ENCODE assay signal across 7 cellular contexts in the genomic region with DNA sequence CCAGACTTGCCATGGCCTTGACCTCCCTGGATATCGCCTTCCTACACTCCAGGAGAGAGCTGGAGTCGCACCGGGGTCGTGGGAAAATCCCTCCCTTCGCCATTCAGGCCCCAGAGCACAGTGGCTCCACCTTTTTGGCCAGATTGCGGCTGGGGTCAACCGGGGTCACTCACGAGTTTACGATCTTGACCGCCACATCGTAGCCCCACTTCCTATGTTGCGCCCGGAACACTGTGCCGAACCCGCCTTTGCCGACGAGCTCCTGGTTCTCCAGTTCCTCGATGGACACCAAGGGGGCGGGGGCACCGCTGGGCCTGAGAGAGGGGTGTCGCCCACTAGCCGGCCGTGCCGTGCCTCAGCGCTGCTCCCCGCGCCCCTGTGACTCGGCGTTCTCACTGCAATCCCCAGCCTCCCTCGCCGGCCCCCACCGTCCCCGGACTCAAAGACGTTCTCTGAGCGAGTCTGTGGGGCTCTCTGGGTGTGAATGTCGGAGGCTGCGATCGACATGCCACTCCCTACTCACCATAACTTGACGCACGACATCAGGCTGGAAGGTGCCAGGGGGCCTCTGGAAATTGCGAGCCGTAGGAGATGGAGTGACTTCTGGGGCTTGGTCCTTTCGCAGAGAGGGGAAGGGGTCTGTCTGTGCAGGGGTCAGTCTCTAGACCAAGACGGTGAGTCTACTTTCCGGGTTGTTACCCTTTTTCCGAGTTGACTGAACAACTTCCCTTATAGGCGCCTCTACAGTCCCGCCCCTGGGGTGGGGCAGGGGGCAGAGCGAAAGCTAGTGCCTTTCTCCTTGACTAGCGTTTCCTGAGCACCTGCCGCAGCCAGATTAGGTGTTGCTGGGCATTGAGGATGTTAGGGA. TPM values are rescaled to one million over a fixed set of nuclear protein-coding genes. Genes with fewer than 3 reads are reported as not detected.
A peak's percentile ranks its signal among the peaks of the same experiment; 100 is the strongest.
DNase-seq lines count a peak whose midpoint lies in the region; ATAC-seq, FAIRE-seq and TF ChIP-seq lines count a peak whose summit lies in the region.

RIPK3 (minus strand) TSS at position 708 of the 868 bp plus-strand sequence; CDS start at position 543, 165 bp downstream.

- no peak within 1 kb of the TSS for H2BK120ac ChIP-seq in H1 (replicated peaks; ENCODE audit: low read depth, low read length)

- H3K18ac ChIP-seq in H1 (ENCODE audit: extremely low read depth, low read length) = no peak within 1 kb of the TSS

- TF ChIP-seq POLR2A in H1 (IDR thresholded peaks at IDR 0.05; ENCODE audit: control extremely low read depth in 1 of 2, low read depth in 2 of 2, low read length in 2 of 2) = no peak

- no peak within 1 kb of the TSS for H4K91ac ChIP-seq in H1 (replicated peaks; ENCODE audit: insufficient read length, low read length)

- H2BK15ac ChIP-seq in H1 (ENCODE audit: low read length) = no peak within 1 kb of the TSS

- H4K20me1 ChIP-seq in H1 (replicated peaks in 1 of 2; ENCODE audit: control insufficient read depth in 1 of 2, insufficient read depth in 2 of 2, low read length in 2 of 2) = peaks cover 0 to 2% of the 10 kb centered on the region in 2 experiments

- no peak within 1 kb of the TSS for H2BK12ac ChIP-seq in H1 (ENCODE audit: low read depth, low read length)

- no peak within 1 kb of the TSS for H2AK5ac ChIP-seq in H1 (ENCODE audit: low read depth, low read length)

- no peak for TF ChIP-seq RAD21 in H1 (IDR thresholded peaks at IDR 0.05 in 1 of 2, conservative IDR thresholded peaks at IDR 0.05 in 1 of 2; ENCODE audit: low read depth in 2 of 2, low read length in 2 of 2)

- intact Hi-C loops in natural killer cell (cut with micrococcal nuclease) = loop anchor here (10.0 kb wide), 1 partner anchor 815 kb away; no protein-coding TSS in a partner anchor

- WGBS in H1 (ENCODE audit: extremely low coverage in 1 of 2, insufficient coverage in 1 of 2, insufficient read length in 1 of 2, insufficient replicate concordance in 2 of 2, low coverage in 1 of 2, low lambda C conversion rate in 2 of 2, missing lambda C conversion rate in 1 of 2), 2 experiments = 5% methylated on average over 44 of the region's 51 CpGs; no CpG with 5 or more reads in 1 of the 2 experiments
- WGBS in thymus = 6% methylated on average over 51 of the region's 51 CpGs

- no peak within 1 kb of the TSS for H3K14ac ChIP-seq in H1 (ENCODE audit: insufficient read length)

- peaks cover 9% of the 10 kb centered on the region for H3K36me3 Mint-ChIP-seq in natural killer cell

- CTCF ChIA-PET in H1 (lab: Charles Lee; ENCODE audit: partially characterized antibody) = interaction anchor here (0.7 to 27.8 kb wide), 15 partner anchors 8 to 305 kb away, joined by 3 to 664 read pairs (median 4); partner anchors contain the start of genes CBLN3, KHNYN, LTB4R2 and NFATC4

- H3K9me3 ChIP-seq in H1 (ENCODE audit: insufficient read depth in 2 of 2, low read depth in 1 of 2, low read length in 1 of 2) (no peaks in the 10 kb centered on the region), thymus (ENCODE audit: control insufficient read depth) (no peaks in the 10 kb centered on the region), MG63 (no peaks in the 10 kb centered on the region)

- TF ChIP-seq EP300 in H1 (IDR thresholded peaks at IDR 0.05; ENCODE audit: borderline replicate concordance in 1 of 2, low read depth in 2 of 2, low read length in 2 of 2) = no peak

- peaks cover 14% of the 10 kb centered on the region; the same call in 1 of the 2 replicates for H3K23me2 ChIP-seq in H1 (ENCODE audit: low read depth, low read length)

- ATAC-seq in GM19351 (IDR thresholded peaks at IDR 0.05; ENCODE audit: unreplicated experiment) (peak; percentile 88), HG03439 (IDR thresholded peaks at IDR 0.05; ENCODE audit: unreplicated experiment) (peak; percentile 78), natural killer cell (peak; percentile 83 to 87 (median 86))

- no peak within 1 kb of the TSS for H3K23ac ChIP-seq in H1 (ENCODE audit: insufficient read length)

- DNase-seq in activated CD4-positive, alpha-beta T cell treated with anti-CD3 and anti-CD28 coated beads, Interleukin-2, amount 50 U/mL, for 1 hour = peak; percentile 65
- DNase-seq in H1 (ENCODE audit: low read depth in 1 of 2, low spot score in 2 of 2) (peak in 1 of 2 experiments; percentile 77), natural killer cell (peak; percentile 53), MG63 (no peak)

- no peak for TF ChIP-seq CTCF in H1 (IDR thresholded peaks at IDR 0.05; ENCODE audit: control extremely low read depth in 1 of 3, insufficient read depth in 1 of 3, low read depth in 1 of 3, low read length in 3 of 3)
- no peak for TF ChIP-seq CTCF in natural killer cell (IDR thresholded peaks at IDR 0.05)

- H4K5ac ChIP-seq in H1 (ENCODE audit: insufficient read length, low read depth, low read length) = no peak within 1 kb of the TSS

- no peaks in the 10 kb centered on the region for H3K79me1 ChIP-seq in H1 (ENCODE audit: low read depth, low read length)

- peak within 1 kb of the TSS; percentile 70 for H2AFZ ChIP-seq in H1 (ENCODE audit: low read length)

- H3K56ac ChIP-seq in H1 (replicated peaks; ENCODE audit: insufficient read length, low read depth, low read length) = no peak within 1 kb of the TSS

- H3K4me3 ChIP-seq in H1 (ENCODE audit: extremely low read depth in 1 of 4, insufficient read depth in 2 of 4, low read depth in 3 of 4, low read length in 4 of 4) (peak within 1 kb of the TSS; percentile 43 to 72 (median 57)), thymus (ENCODE audit: low read length) (peak within 1 kb of the TSS; percentile 62), MG63 (no peak within 1 kb of the TSS)

- FAIRE-seq in H1 (lab: Jason Lieb, UNC) = peak; percentile 50

- H3K4me2 ChIP-seq in H1 (ENCODE audit: insufficient read depth in 1 of 2, low read depth in 2 of 2, low read length in 2 of 2) = peak within 1 kb of the TSS; percentile 58 to 100

- no peaks in the 10 kb centered on the region for H3K9me3 Mint-ChIP-seq in natural killer cell

- H3K4me1 Mint-ChIP-seq in natural killer cell = peaks cover 33 to 43% of the 10 kb centered on the region in 2 donors

- no peak within 1 kb of the TSS for H2BK5ac ChIP-seq in H1 (ENCODE audit: low read depth, low read length)

- peaks cover 8% of the 10 kb centered on the region in 2 donors for H3K27me3 Mint-ChIP-seq in natural killer cell (ENCODE audit: low read depth in 2 of 2)

- H3K27me3 ChIP-seq in H1 (replicated peaks in 1 of 4; ENCODE audit: control insufficient read depth in 3 of 4, extremely low read depth in 1 of 4, insufficient read depth in 3 of 4, low read length in 3 of 4) (peaks cover 53 to 74% (median 72%) of the 10 kb centered on the region in 4 experiments), thymus (ENCODE audit: control insufficient read depth, insufficient read depth) (peaks cover 25% of the 10 kb centered on the region), MG63 (no peaks in the 10 kb centered on the region)

- peak within 1 kb of the TSS; percentile 90 for H3K4me3 Mint-ChIP-seq in natural killer cell

- no peak within 1 kb of the TSS; the same call in 1 of the 2 replicates for H4K8ac ChIP-seq in H1 (ENCODE audit: extremely low read depth, insufficient read depth, low read length)

- no peak within 1 kb of the TSS for H2BK20ac ChIP-seq in H1 (ENCODE audit: low read length)

- no peak within 1 kb of the TSS; a peak in 1 of 7 replicates for H3K9ac ChIP-seq in H1 (replicated peaks in 1 of 4; ENCODE audit: extremely low read depth in 1 of 4, low read depth in 3 of 4, low read length in 3 of 4)

- POLR2A ChIA-PET in H1 (lab: Charles Lee; ENCODE audit: partially characterized antibody) = interaction anchor here (0.6 to 1.7 kb wide), 7 partner anchors 12 to 133 kb away, joined by 3 to 5 read pairs (median 3); partner anchors contain the start of gene RABGGTA

- no peaks in the 10 kb centered on the region for H3K79me2 ChIP-seq in H1 (ENCODE audit: control insufficient read depth in 1 of 2, insufficient read depth in 2 of 2, low read length in 2 of 2)

- H3K27ac ChIP-seq in H1 (ENCODE audit: low read depth, low read length) (no peak within 1 kb of the TSS), thymus (ENCODE audit: low read depth) (peak within 1 kb of the TSS; percentile 22)

- peak within 1 kb of the TSS; percentile 78 to 83 for H3K27ac Mint-ChIP-seq in natural killer cell

- no peak within 1 kb of the TSS for H3K4ac ChIP-seq in H1 (replicated peaks; ENCODE audit: insufficient read length, low read depth, low read length)

- H3K4me1 ChIP-seq in H1 (replicated peaks in 1 of 4; ENCODE audit: control insufficient read depth in 3 of 4, insufficient read depth in 4 of 4, low read length in 3 of 4) (peaks cover 0 to 11% (median 3%) of the 10 kb centered on the region in 4 experiments; a peak in 5 of 7 replicates), thymus (ENCODE audit: control insufficient read depth, insufficient read depth, low read length) (peaks cover 6% of the 10 kb centered on the region)

- no peaks in the 10 kb centered on the region for H3K36me3 ChIP-seq in H1 (ENCODE audit: control insufficient read depth in 2 of 4, insufficient read depth in 4 of 4, low read length in 3 of 4)
- H3K36me3 ChIP-seq in thymus (ENCODE audit: control insufficient read depth, insufficient read depth) = peaks cover 13% of the 10 kb centered on the region
- no peaks in the 10 kb centered on the region for H3K36me3 ChIP-seq in MG63

TF ChIP-seq in H1, 55 proteins besides CTCF, POLR2A, EP300 and RAD21 (continues in another document):
- TF ChIP-seq ZNF274 (IDR thresholded peaks at IDR 0.05; ENCODE audit: borderline replicate concordance, extremely low read depth, low read length) (no peak), SP4 (IDR thresholded peaks at IDR 0.05; ENCODE audit: low read length) (no peak), NANOG (IDR thresholded peaks at IDR 0.05; ENCODE audit: insufficient read depth, low read depth, low read length, poor library complexity, severe bottlenecking) (no peak), SIN3A (conservative IDR thresholded peaks at IDR 0.05 in 1 of 2, IDR thresholded peaks at IDR 0.05 in 1 of 2; ENCODE audit: low read depth in 1 of 2, low read length in 2 of 2) (peak in 1 of 2 experiments; percentile 41; a peak in 1 of 4 replicates), PHF8 (conservative IDR thresholded peaks at IDR 0.05; ENCODE audit: low read depth, low read length) (no peak), SRF (IDR thresholded peaks at IDR 0.05; ENCODE audit: low read depth, low read length) (no peak), CBX5 (IDR thresholded peaks at IDR 0.05; ENCODE audit: low read depth, low read length) (no peak)

RNA-seq across cellular contexts. Expression of gene RIPK3, which starts in this region (rescaled TPM):
- total RNA-seq in H1 (2021; fragmentation: NEBNext Ultra II Directional; extraction: Animal tissue kit (Norgen Biotek cat#: 25700)) = 0.39 and 0.55 TPM in 2 replicates
- polyA plus RNA-seq in H1 (2011; rRNA removed) = 0.20 and 0.24 TPM in 2 replicates
- polyA plus RNA-seq in H1 (2011; cell fraction: cytosol; rRNA removed) = 0.36 TPM
- polyA plus RNA-seq in H1 (2011; cell fraction: nucleus; rRNA removed) = 0.73 TPM
- 0.20 to 0.72 TPM (median 0.32 TPM) in 3 of 4 replicates, not detected in the other for polyA plus RNA-seq in H1 (2012, experiment 1 of 2)
- not detected for polyA plus RNA-seq in H1 (2012, experiment 2 of 2)
- 0.30 TPM for polyA plus RNA-seq in H1 (2013, experiment 1 of 2)
- 0.26 TPM for polyA plus RNA-seq in H1 (2013, experiment 2 of 2)
- polyA minus RNA-seq in H1 (2011; rRNA and poly(A)+ RNA removed) = 0.17 and 0.76 TPM in 2 replicates
- polyA minus RNA-seq in H1 (2011; cell fraction: cytosol; rRNA and poly(A)+ RNA removed) = not detected
- 0.90 TPM for polyA minus RNA-seq in H1 (2011; cell fraction: nucleus; rRNA and poly(A)+ RNA removed)
- 10 to 100 TPM; 36.1 to 58.2 (median 45.5) TPM for total RNA-seq in natural killer cell
- polyA plus RNA-seq in thymus = 15.2 TPM
- total RNA-seq in MG63 (2014; rRNA removed; shearing (Covaris generic); ENCODE audit: low replicate concordance) = not detected in 2 replicates

Comparison
In these comparisons a context has a peak if more than half of its experiments do, and no peak if none do; other contexts are left out.
1. RNA of gene RIPK3 (total RNA-seq): 36.1 to 58.2 TPM in natural killer cell; 0.39 to 0.55 TPM in H1 and not detected in MG63; every median in the first group is over 10 times any median in the second.
2. Peak in every context shown above with its lines, with median percentiles within 50 percentile points of each other: ATAC-seq.